1 cellular context compared by ENCODE assay signal in the genomic region with DNA sequence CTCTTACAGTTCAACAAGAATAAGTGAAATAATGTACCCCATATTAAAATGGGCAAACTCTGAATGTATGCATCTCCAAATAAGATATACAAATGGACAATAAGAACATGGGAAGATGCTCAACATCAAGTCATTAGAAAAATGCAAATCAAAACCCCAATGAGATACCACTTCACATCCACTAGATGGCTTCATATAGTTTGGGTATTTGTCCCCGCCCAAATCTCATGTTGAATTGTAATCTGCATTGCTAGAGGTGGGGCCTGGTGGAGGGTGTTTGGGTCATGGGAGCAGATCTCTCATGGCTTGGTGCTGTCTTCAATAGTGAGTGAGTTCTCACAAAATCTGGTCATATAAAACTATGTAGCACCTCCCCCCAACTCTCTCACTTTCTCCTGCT.
TF ChIP-seq lines count a peak whose summit lies in the region.

No MANE protein-coding gene starts in this region.

TF ChIP-seq in K562, 482 proteins besides CTCF, POLR2A, EP300 and RAD21:
- TF ChIP-seq KHSRP (IDR thresholded peaks at IDR 0.05) (no peak), TCF7L2 (IDR thresholded peaks at IDR 0.05; ENCODE audit: low read depth, low read length) (no peak)
- TF ChIP-seq, protein P1, sequence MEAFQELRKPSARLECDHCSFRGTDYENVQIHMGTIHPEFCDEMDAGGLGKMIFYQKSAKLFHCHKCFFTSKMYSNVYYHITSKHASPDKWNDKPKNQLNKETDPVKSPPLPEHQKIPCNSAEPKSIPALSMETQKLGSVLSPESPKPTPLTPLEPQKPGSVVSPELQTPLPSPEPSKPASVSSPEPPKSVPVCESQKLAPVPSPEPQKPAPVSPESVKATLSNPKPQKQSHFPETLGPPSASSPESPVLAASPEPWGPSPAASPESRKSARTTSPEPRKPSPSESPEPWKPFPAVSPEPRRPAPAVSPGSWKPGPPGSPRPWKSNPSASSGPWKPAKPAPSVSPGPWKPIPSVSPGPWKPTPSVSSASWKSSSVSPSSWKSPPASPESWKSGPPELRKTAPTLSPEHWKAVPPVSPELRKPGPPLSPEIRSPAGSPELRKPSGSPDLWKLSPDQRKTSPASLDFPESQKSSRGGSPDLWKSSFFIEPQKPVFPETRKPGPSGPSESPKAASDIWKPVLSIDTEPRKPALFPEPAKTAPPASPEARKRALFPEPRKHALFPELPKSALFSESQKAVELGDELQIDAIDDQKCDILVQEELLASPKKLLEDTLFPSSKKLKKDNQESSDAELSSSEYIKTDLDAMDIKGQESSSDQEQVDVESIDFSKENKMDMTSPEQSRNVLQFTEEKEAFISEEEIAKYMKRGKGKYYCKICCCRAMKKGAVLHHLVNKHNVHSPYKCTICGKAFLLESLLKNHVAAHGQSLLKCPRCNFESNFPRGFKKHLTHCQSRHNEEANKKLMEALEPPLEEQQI (IDR thresholded peaks at IDR 0.05), result 0 out of 2 replicates have a peak, but pooled peaks have one; percentile 45
TF ChIP-seq in K562: peak in this region for 1.
